Comparison of ENCODE assay signal across 9 cellular contexts in genomic region chr1:235077163-235077540, GRCh38. TPM values are rescaled to one million over a fixed set of nuclear protein-coding genes. Genes with fewer than 3 reads are reported as not detected.
DNase-seq lines count a peak whose midpoint lies in the region; ATAC-seq and TF ChIP-seq lines count a peak whose summit lies in the region.
"Had no signal": no experiment of that assay in that cellular context is flagged by ENCODE, and none has a peak within 500 bp of the region (broad histone marks: within the 10 kb centered on the region; RNA-seq: fewer than 3 reads in every experiment).

No MANE protein-coding gene starts in this region.

- no peak overlapping the region for H3K4me3 ChIP-seq in BLaER1 treated with 17β-estradiol and CSF1 and Interleukin-3, amounts not matched to agents 10 nM and 100 nM
- H3K4me3 ChIP-seq in MM.1S (ENCODE audit: low read length) (no peak overlapping the region), coronary artery (no peak overlapping the region), psoas muscle (no peak overlapping the region)

- H2AFZ ChIP-seq in MM.1S (ENCODE audit: low read length), result no peak overlapping the region

- H3F3A ChIP-seq in MM.1S (ENCODE audit: insufficient read depth, low read length), result peaks cover 64% of the 10 kb centered on the region

- H3K9ac ChIP-seq in BLaER1 treated with 17β-estradiol and CSF1 and Interleukin-3, amounts not matched to agents 10 nM and 100 nM, result peak overlapping the region in 3 of 11 experiments; percentile 29 to 58 (median 34); a peak in 4 of 22 replicates
- no peak overlapping the region for H3K9ac ChIP-seq in MM.1S (ENCODE audit: low read length)

- intact Hi-C loops in psoas muscle (cut with DNase I), result loop anchor here (5.0 to 10.0 kb wide), 5 partner anchors 180 to 540 kb away; partner anchors contain the start of gene IRF2BP2 (in 1 of the 2)

- no peaks in the 10 kb centered on the region for H3K27me3 ChIP-seq in BLaER1 treated with 17β-estradiol and CSF1 and Interleukin-3, amounts not matched to agents 10 nM and 100 nM
- H3K27me3 ChIP-seq in MM.1S (replicated peaks; ENCODE audit: insufficient read depth, low read length), result no peaks in the 10 kb centered on the region
- no peaks in the 10 kb centered on the region for H3K27me3 ChIP-seq in psoas muscle (ENCODE audit: insufficient read depth in 3 of 3, low read length in 2 of 3)

- TF ChIP-seq CTCF in MM.1S (IDR thresholded peaks at IDR 0.05; ENCODE audit: low read length) (no peak), coronary artery (IDR thresholded peaks at IDR 0.05) (no peak), psoas muscle (IDR thresholded peaks at IDR 0.05) (no peak)

- H3K36me3 ChIP-seq in BLaER1 treated with 17β-estradiol and CSF1 and Interleukin-3, amounts not matched to agents 10 nM and 100 nM, result no peaks in the 10 kb centered on the region
- no peaks in the 10 kb centered on the region for H3K36me3 ChIP-seq in MM.1S (replicated peaks; ENCODE audit: insufficient read depth, low read length)
- no peaks in the 10 kb centered on the region for H3K36me3 ChIP-seq in psoas muscle (ENCODE audit: insufficient read depth in 1 of 2, low read depth in 1 of 2)

- peaks cover 89 to 97% (median 93%) of the 10 kb centered on the region in 10 experiments for H3K4me1 ChIP-seq in BLaER1 treated with 17β-estradiol and CSF1 and Interleukin-3, amounts not matched to agents 10 nM and 100 nM
- H3K4me1 ChIP-seq in MM.1S (ENCODE audit: low read length) (peaks cover 70% of the 10 kb centered on the region), psoas muscle (peaks cover 64% of the 10 kb centered on the region)

- H3K79me2 ChIP-seq in MM.1S (ENCODE audit: low read length), result no peaks in the 10 kb centered on the region

- H3K4me2 ChIP-seq in BLaER1 treated with 17β-estradiol and CSF1 and Interleukin-3, amounts not matched to agents 10 nM and 100 nM, result peak overlapping the region; percentile 29 to 93 (median 74)
- H3K4me2 ChIP-seq in MM.1S (ENCODE audit: low read depth, low read length), result no peak overlapping the region

- 94 to 100% (median 100%) methylated on average over 1 of the region's 1 CpG for WGBS in psoas muscle, 3 donors

- H3K27ac ChIP-seq in BLaER1 treated with 17β-estradiol and CSF1 and Interleukin-3, amounts not matched to agents 10 nM and 100 nM, result peak overlapping the region; percentile 36 to 85 (median 66); a peak in 21 of 22 replicates
- H3K27ac ChIP-seq in MM.1S (ENCODE audit: low read length) (peak overlapping the region; percentile 33; the same call in 1 of the 2 replicates), coronary artery (peak overlapping the region; percentile 60 to 73), psoas muscle (peak overlapping the region; percentile 96)

- no peaks in the 10 kb centered on the region for H4K20me1 ChIP-seq in BLaER1 treated with 17β-estradiol and CSF1 and Interleukin-3, amounts not matched to agents 10 nM and 100 nM
- H4K20me1 ChIP-seq in MM.1S (ENCODE audit: insufficient read depth, low read length), result no peaks in the 10 kb centered on the region

- DNase-seq in MM.1S, result no peak
- no peak for DNase-seq in coronary artery (ENCODE audit: low spot score)
- DNase-seq in psoas muscle, result no peak
- no peak for DNase-seq in stimulated activated CD4-positive, alpha-beta T cell treated with anti-CD3 and anti-CD28 coated beads, Interleukin-4, amount 100 ng/mL, for 24 hours
- no peak for DNase-seq in NCI-H446 treated with DMSO at 0.1 percent for 48 hours (lab: John Stamatoyannopoulos, UW)
- DNase-seq in HT-29 (ENCODE audit: low spot score), result no peak
- no peak for DNase-seq in NCI-H2171 (lab: John Stamatoyannopoulos, UW)
- DNase-seq: cerebellar nuclear complex had no signal

- no peaks in the 10 kb centered on the region for H3K9me3 ChIP-seq in BLaER1 treated with 17β-estradiol and CSF1 and Interleukin-3, amounts not matched to agents 10 nM and 100 nM (replicated peaks in 1 of 11)
- H3K9me3 ChIP-seq in MM.1S (replicated peaks; ENCODE audit: insufficient read depth, low read length), result no peaks in the 10 kb centered on the region
- no peaks in the 10 kb centered on the region for H3K9me3 ChIP-seq in psoas muscle

- ATAC-seq in psoas muscle, result no peak

- no peaks in the 10 kb centered on the region for H3K9me2 ChIP-seq in MM.1S (replicated peaks; ENCODE audit: insufficient read depth, low read length)

RNA-seq across cellular contexts. Expression of gene TOMM20, which starts 51.5 kb away (rescaled TPM):
- 10 to 100 TPM; 56.3 to 88.7 (median 66.9) TPM for total RNA-seq in psoas muscle
- polyA plus RNA-seq in psoas muscle, result 10 to 100 TPM; 44.7 to 90.9 (median 77.0) TPM
- 47.0 and 49.0 TPM in 2 replicates for total RNA-seq in HT-29 (2014; rRNA removed; shearing (Covaris generic))

Comparison
In these comparisons a context has a peak if more than half of its experiments do, and no peak if none do; other contexts are left out.
1. H3K27ac ChIP-seq: peak in every context shown above with its lines; median percentile 96 in psoas muscle; 66 in coronary artery; 66 in BLaER1 treated with 17β-estradiol and CSF1 and Interleukin-3, amounts not matched to agents 10 nM and 100 nM; 33 in MM.1S.